In the genomic region with DNA sequence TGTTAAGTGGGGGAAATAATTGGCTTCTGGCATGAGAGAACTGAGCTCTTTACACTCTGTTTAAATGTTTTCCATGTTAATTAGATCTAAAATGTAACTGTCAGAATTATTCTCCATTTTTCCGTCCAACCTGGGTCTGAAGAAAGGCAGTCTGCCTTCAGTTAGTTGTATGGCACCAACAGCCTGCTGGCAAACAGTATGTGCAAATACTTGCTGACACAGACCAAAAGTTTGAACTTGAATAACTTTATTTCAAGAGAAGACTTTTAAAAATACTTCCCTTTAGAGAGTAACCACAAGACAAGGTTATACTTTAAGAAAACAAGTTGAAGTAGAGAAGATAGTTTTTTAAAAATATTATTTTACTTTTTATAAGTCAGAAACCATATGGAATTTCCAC, we compare ENCODE assay signal across 30 cellular contexts. TPM values are rescaled to one million over a fixed set of nuclear protein-coding genes. Genes with fewer than 3 reads are reported as not detected.
"Had no signal": no experiment of that assay in that cellular context is flagged by ENCODE, and none has a peak within 500 bp of the region (broad histone marks: within the 10 kb centered on the region; RNA-seq: fewer than 3 reads in every experiment).

No MANE protein-coding gene starts in this region.

- H3K27me3 ChIP-seq: adrenal gland, cardiac muscle cell had no signal

- H3K4me1 ChIP-seq: adrenal gland had no signal

- H3K9me3 ChIP-seq: adrenal gland had no signal

- ATAC-seq: activated CD8-positive, alpha-beta T cell treated with anti-CD3 and anti-CD28 coated beads for 36 hours; activated naive CD4-positive, alpha-beta T cell treated with anti-CD3 and anti-CD28 coated beads, Interleukin-2, amount 50 U/mL, for 72 hours; activated T-cell treated with anti-CD3 and anti-CD28 coated beads, Interleukin-2, amount 50 U/mL, for 4 hours; activated T-cell treated with anti-CD3 and anti-CD28 coated beads, Interleukin-2, amount 50 U/mL, for 72 hours; activated T-helper 17 cell treated with anti-CD3 and anti-CD28 coated beads, Interleukin-2, amount 50 U/mL, for 72 hours had no signal

- H3K4me3 ChIP-seq: adrenal gland, cardiac muscle cell had no signal

- H3K27ac ChIP-seq: adrenal gland, cardiac muscle cell, VCaP had no signal

- H3K36me3 ChIP-seq: adrenal gland, cardiac muscle cell had no signal

- DNase-seq: activated B cell treated with CpG ODN at 0.5 μM for 24 hours; activated CD4-positive, alpha-beta memory T cell treated with anti-CD3 and anti-CD28 coated beads for 36 hours; activated CD4-positive, alpha-beta T cell treated with anti-CD3 and anti-CD28 coated beads for 4 hours; activated CD4-positive, alpha-beta T cell treated with anti-CD3 and anti-CD28 coated beads, Interleukin-2, amount 10 ng/mL, durations not matched to agents 24 days and 14 days; activated CD4-positive, alpha-beta T cell treated with anti-CD3 and anti-CD28 coated beads, Interleukin-2, amount 50 U/mL, for 1 hour; activated CD4-positive, alpha-beta T cell treated with anti-CD3 and anti-CD28 coated beads, Interleukin-2, amount 50 U/mL, for 4 hours; activated CD4-positive, CD25-positive, alpha-beta regulatory T cell treated with anti-CD3 and anti-CD28 coated beads, Interleukin-2, amount 50 U/mL, for 72 hours; activated CD8-positive, alpha-beta memory T cell treated with anti-CD3 and anti-CD28 coated beads, Interleukin-2, amount 50 U/mL, for 4 hours; activated CD8-positive, alpha-beta T cell treated with anti-CD3 and anti-CD28 coated beads for 36 hours; activated effector memory CD4-positive, alpha-beta T cell treated with anti-CD3 and anti-CD28 coated beads, Interleukin-2, amount 50 U/mL, for 16 hours; activated gamma-delta T cell treated with Interleukin-2 at 50 U/mL for 16 hours; activated naive CD4-positive, alpha-beta T cell; activated naive CD4-positive, alpha-beta T cell treated with anti-CD3 and anti-CD28 coated beads for 36 hours; activated naive CD4-positive, alpha-beta T cell treated with anti-CD3 and anti-CD28 coated beads, Interleukin-2, amount 50 U/mL, for 16 hours; activated naive CD8-positive, alpha-beta T cell treated with anti-CD3 and anti-CD28 coated beads for 36 hours; activated T-cell treated with anti-CD3 and anti-CD28 coated beads for 4 hours; activated T-cell treated with anti-CD3 and anti-CD28 coated beads, Interleukin-2, amount 50 U/mL, for 1 hour; activated T-cell treated with anti-CD3 and anti-CD28 coated beads, Interleukin-2, amount 50 U/mL, for 4 hours; activated T-cell treated with anti-CD3 and anti-CD28 coated beads, Interleukin-2, amount 50 U/mL, for 72 hours; adrenal gland; amniotic stem cell; aorta; caudate nucleus; cerebellar nuclear complex; T-helper 2 cell; T-helper 9 cell had no signal

RNA-seq across cellular contexts. Expression of gene E2F7, which starts 59.7 kb away (rescaled TPM):
- polyA plus RNA-seq: aorta had no signal
